Comparison of ENCODE assay signal across 8 cellular contexts in genomic region chr12:121668750-121669524, GRCh38.
DNase-seq lines count a peak whose midpoint lies in the region; ATAC-seq and FAIRE-seq lines count a peak whose summit lies in the region.

No MANE protein-coding gene starts in this region.

- FAIRE-seq in GM19239 (lab: Jason Lieb, UNC): no peak

- peak overlapping the region; percentile 72 for H3K27ac Mint-ChIP-seq in activated naive CD8-positive, alpha-beta T cell

- peak; percentile 11 for DNase-seq in NK-92 treated with Interleukin-12 subunit alpha and Interleukin-12 subunit beta, amount 100 ng/mL, for 24 hours (lab: John Stamatoyannopoulos, UW)
- no peak for DNase-seq in NK-92 (lab: John Stamatoyannopoulos, UW; ENCODE audit: unreplicated experiment)
- peak; percentile 49 for DNase-seq in RPMI8226
- peak; percentile 88 for DNase-seq in islet precursor cell
- peak; percentile 48 for DNase-seq in stimulated activated naive CD4-positive, alpha-beta T cell treated with Interleukin-2 at 50 U/mL for 16 hours (lab: John Stamatoyannopoulos, UW)
- no peak for DNase-seq in GM19239 (ENCODE audit: insufficient read length, low spot score)

- H3K27me3 Mint-ChIP-seq in activated naive CD8-positive, alpha-beta T cell: no peaks in the 10 kb centered on the region

- no peaks in the 10 kb centered on the region for H3K36me3 Mint-ChIP-seq in activated naive CD8-positive, alpha-beta T cell

- no peaks in the 10 kb centered on the region for H3K9me3 Mint-ChIP-seq in activated naive CD8-positive, alpha-beta T cell (ENCODE audit: low read depth)

- no peak for ATAC-seq in GM18502 (IDR thresholded peaks at IDR 0.05; ENCODE audit: poor library complexity, unreplicated experiment)

- peaks cover 52% of the 10 kb centered on the region for H3K4me1 Mint-ChIP-seq in activated naive CD8-positive, alpha-beta T cell (ENCODE audit: low read depth)

- H3K4me3 Mint-ChIP-seq in activated naive CD8-positive, alpha-beta T cell: no peak overlapping the region

Comparison
In these comparisons a context has a peak if more than half of its experiments do, and no peak if none do; other contexts are left out.
1. DNase-seq: peak in NK-92 treated with Interleukin-12 subunit alpha and Interleukin-12 subunit beta, amount 100 ng/mL, for 24 hours (single experiment), RPMI8226 (single experiment), islet precursor cell (single experiment) and stimulated activated naive CD4-positive, alpha-beta T cell treated with Interleukin-2 at 50 U/mL for 16 hours (single experiment); none in NK-92 (single experiment) and GM19239 (single experiment).